ENCODE assay signal across 10 cellular contexts in genomic region chr3:69092030-69092513, GRCh38. TPM values are rescaled to one million over a fixed set of nuclear protein-coding genes. Genes with fewer than 3 reads are reported as not detected.
DNase-seq lines count a peak whose midpoint lies in the region; ATAC-seq and TF ChIP-seq lines count a peak whose summit lies in the region.
"Had no signal": no experiment of that assay in that cellular context is flagged by ENCODE, and none has a peak within 500 bp of the region (broad histone marks: within the 10 kb centered on the region; RNA-seq: fewer than 3 reads in every experiment).

No MANE protein-coding gene starts in this region.

- H2BK12ac ChIP-seq in neuronal stem cell (ENCODE audit: low read length): no peak overlapping the region

- H3K4ac ChIP-seq in neuronal stem cell (ENCODE audit: low read length): no peak overlapping the region

- no peak overlapping the region for H2AK5ac ChIP-seq in neuronal stem cell (ENCODE audit: low read depth, low read length)

- WGBS in mammary epithelial cell (ENCODE audit: low coverage, missing lambda C conversion rate): 27% methylated on average over 4 of the region's 4 CpGs
- WGBS in neuronal stem cell (ENCODE audit: extremely low coverage in 2 of 2, insufficient read length in 2 of 2, insufficient replicate concordance in 1 of 2), 2 donors: no CpG with 5 or more reads among the region's 4 CpGs

- H2BK5ac ChIP-seq in neuronal stem cell (ENCODE audit: low read length): no peak overlapping the region

- no peak overlapping the region for H3K14ac ChIP-seq in neuronal stem cell (ENCODE audit: low read length)

- no peak overlapping the region for H4K91ac ChIP-seq in neuronal stem cell (ENCODE audit: low read depth, low read length, poor library complexity)

- ATAC-seq in GM21576 (IDR thresholded peaks at IDR 0.05; ENCODE audit: unreplicated experiment): peak; percentile 75
- ATAC-seq: Panc1 had no signal

- peaks cover 91% of the 10 kb centered on the region for H3K79me2 ChIP-seq in mammary epithelial cell (ENCODE audit: insufficient read depth, low read length)

- no peak for TF ChIP-seq CTCF in mammary epithelial cell (conservative IDR thresholded peaks at IDR 0.05 in 1 of 2, IDR thresholded peaks at IDR 0.05 in 1 of 2; ENCODE audit: extremely low read depth in 1 of 2, insufficient read depth in 1 of 2, low read depth in 1 of 2, low read length in 2 of 2)

- H2BK120ac ChIP-seq in neuronal stem cell (ENCODE audit: low read depth, low read length): no peak overlapping the region

- H3K4me2 ChIP-seq in mammary epithelial cell (ENCODE audit: insufficient read depth, low read depth, low read length) (peak overlapping the region; percentile 24), neuronal stem cell (ENCODE audit: insufficient read depth, low read length, poor library complexity, severe bottlenecking) (peak overlapping the region; percentile 2)

- CTCF ChIA-PET in mammary epithelial cell (lab: Charles Lee; ENCODE audit: low non-redundant PET): no interaction called here

- H3K23ac ChIP-seq in neuronal stem cell (ENCODE audit: low read depth, low read length, poor library complexity): no peak overlapping the region

- H3K9ac ChIP-seq in mammary epithelial cell (ENCODE audit: insufficient read depth, low read length): no peak overlapping the region
- H3K9ac ChIP-seq in neuronal stem cell (ENCODE audit: low read depth, low read length, poor library complexity): no peak overlapping the region

- DNase-seq in Kasumi-1 (lab: John Stamatoyannopoulos, UW) (peak; percentile 85 to 91), mammary epithelial cell (no peak), neuronal stem cell (ENCODE audit: low spot score) (no peak), cerebellar nuclear complex (lab: John Stamatoyannopoulos, UW) (no peak), OCI-M2 (lab: John Stamatoyannopoulos, UW; ENCODE audit: unreplicated experiment) (no peak), NCI-H187 (lab: John Stamatoyannopoulos, UW) (no peak)

- H3K27me3 ChIP-seq in mammary epithelial cell (ENCODE audit: insufficient read depth, low read length) (no peaks in the 10 kb centered on the region), neuronal stem cell (ENCODE audit: control insufficient read depth in 3 of 3, insufficient read depth in 3 of 3, low read depth in 1 of 3, low read length in 3 of 3) (no peaks in the 10 kb centered on the region)

- no peaks in the 10 kb centered on the region for H4K20me1 ChIP-seq in mammary epithelial cell (ENCODE audit: insufficient read depth, low read length)

- in situ Hi-C loops in mammary epithelial cell (cut with MboI; ENCODE audit: low sequenced_read_pairs in 2 of 2): no loop called here

- H3K18ac ChIP-seq in neuronal stem cell (ENCODE audit: low read length): no peak overlapping the region

- H2AFZ ChIP-seq in mammary epithelial cell (ENCODE audit: low read depth, low read length): peak overlapping the region; percentile 42
- H2AFZ ChIP-seq in neuronal stem cell (ENCODE audit: low read length): peak overlapping the region; percentile 49

- no peaks in the 10 kb centered on the region for H3K9me3 ChIP-seq in mammary epithelial cell (replicated peaks; ENCODE audit: insufficient read depth, low read length)
- H3K9me3 ChIP-seq in neuronal stem cell (replicated peaks in 1 of 2; ENCODE audit: control insufficient read depth in 2 of 2, insufficient read depth in 1 of 2, low read depth in 1 of 2, low read length in 2 of 2): no peaks in the 10 kb centered on the region

- dilution Hi-C loops in mammary epithelial cell (cut with HindIII; ENCODE audit: low sequenced_read_pairs): no loop called here

- BruUV-seq in mammary epithelial cell (replicated peaks; lab: Mats Ljungman, UMichigan): no TSS peak

- H3K36me3 ChIP-seq in mammary epithelial cell (ENCODE audit: insufficient read depth, low read length): peaks cover 2% of the 10 kb centered on the region
- H3K36me3 ChIP-seq in neuronal stem cell (replicated peaks in 1 of 2; ENCODE audit: control insufficient read depth in 2 of 2, insufficient read depth in 2 of 2, low read length in 2 of 2): peaks cover 0 to 8% of the 10 kb centered on the region in 2 donors

- no peak overlapping the region for H4K8ac ChIP-seq in neuronal stem cell (ENCODE audit: low read depth, low read length)

- no peaks in the 10 kb centered on the region for H3K79me1 ChIP-seq in neuronal stem cell (ENCODE audit: low read depth, low read length)

- H3K4me1 ChIP-seq in mammary epithelial cell (ENCODE audit: insufficient read depth, low read length) (peaks cover 74% of the 10 kb centered on the region), neuronal stem cell (ENCODE audit: control insufficient read depth in 2 of 2, insufficient read depth in 1 of 2, low read depth in 1 of 2, low read length in 2 of 2) (peaks cover 7 to 11% of the 10 kb centered on the region in 2 donors)

- intact Hi-C loops in mammary epithelial cell (cut with micrococcal nuclease): no loop called here

- H3K27ac ChIP-seq in mammary epithelial cell (ENCODE audit: insufficient read depth, low read depth, low read length) (peak overlapping the region; percentile 24), neuronal stem cell (replicated peaks; ENCODE audit: low read length) (peak overlapping the region; percentile 59)

- no peak overlapping the region for H2BK15ac ChIP-seq in neuronal stem cell (ENCODE audit: low read length)

- peak overlapping the region; percentile 44; the same call in 1 of the 2 replicates for H3K4me3 ChIP-seq in GM08714 (ENCODE audit: low read length)
- H3K4me3 ChIP-seq in mammary epithelial cell (replicated peaks in 1 of 3; ENCODE audit: insufficient read depth in 1 of 3, low read depth in 2 of 3, low read length in 3 of 3): no peak overlapping the region
- H3K4me3 ChIP-seq in neuronal stem cell (ENCODE audit: low read length in 2 of 2): no peak overlapping the region
- H3K4me3 ChIP-seq: lung had no signal

RNA-seq across cellular contexts. Expression of gene ARL6IP5, which starts 7.3 kb away (rescaled TPM):
- total RNA-seq in mammary epithelial cell: 100 to 1,000 TPM in 1 of 2 donors, 10 to 100 TPM in 1; 74.7 to 116 TPM
- polyA plus RNA-seq in mammary epithelial cell: 77.6 TPM
- polyA minus RNA-seq in mammary epithelial cell: 96.9 TPM
- 59.1 TPM for polyA plus RNA-seq in neuronal stem cell (2013, experiment 1 of 2)
- 58.6 TPM for polyA plus RNA-seq in neuronal stem cell (2013, experiment 2 of 2)

RNA-seq across cellular contexts. Expression of gene UBA3, which starts 11.9 kb away (rescaled TPM):
- 10 to 100 TPM; 70.0 to 76.1 TPM for total RNA-seq in mammary epithelial cell
- polyA plus RNA-seq in mammary epithelial cell: 47.7 TPM
- polyA minus RNA-seq in mammary epithelial cell: 44.1 TPM
- polyA plus RNA-seq in neuronal stem cell (2013, experiment 1 of 2): 43.6 TPM
- polyA plus RNA-seq in neuronal stem cell (2013, experiment 2 of 2): 45.6 TPM

RNA-seq across cellular contexts. Expression of gene LMOD3, which starts 30.3 kb away (rescaled TPM):
- not detected for total RNA-seq in mammary epithelial cell
- polyA plus RNA-seq in mammary epithelial cell: not detected
- not detected for polyA minus RNA-seq in mammary epithelial cell
- polyA plus RNA-seq in neuronal stem cell (2013, experiment 1 of 2): not detected
- polyA plus RNA-seq in neuronal stem cell (2013, experiment 2 of 2): not detected

RNA-seq across cellular contexts. Expression of gene TMF1, which starts 39.9 kb away (rescaled TPM):
- 10 to 100 TPM; 35.4 to 46.3 TPM for total RNA-seq in mammary epithelial cell
- polyA plus RNA-seq in mammary epithelial cell: 11.9 TPM
- 12.4 TPM for polyA minus RNA-seq in mammary epithelial cell
- polyA plus RNA-seq in neuronal stem cell (2013, experiment 1 of 2): 11.4 TPM
- 11.6 TPM for polyA plus RNA-seq in neuronal stem cell (2013, experiment 2 of 2)

Comparison
In these comparisons a context has a peak if more than half of its experiments do, and no peak if none do; other contexts are left out.
1. DNase-seq: peak in Kasumi-1 (2 of 2); none in mammary epithelial cell (single experiment), neuronal stem cell (single experiment), cerebellar nuclear complex (0 of 2), OCI-M2 (single experiment) and NCI-H187 (0 of 2).